Comparison of ENCODE assay signal across 14 cellular contexts in the genomic region with DNA sequence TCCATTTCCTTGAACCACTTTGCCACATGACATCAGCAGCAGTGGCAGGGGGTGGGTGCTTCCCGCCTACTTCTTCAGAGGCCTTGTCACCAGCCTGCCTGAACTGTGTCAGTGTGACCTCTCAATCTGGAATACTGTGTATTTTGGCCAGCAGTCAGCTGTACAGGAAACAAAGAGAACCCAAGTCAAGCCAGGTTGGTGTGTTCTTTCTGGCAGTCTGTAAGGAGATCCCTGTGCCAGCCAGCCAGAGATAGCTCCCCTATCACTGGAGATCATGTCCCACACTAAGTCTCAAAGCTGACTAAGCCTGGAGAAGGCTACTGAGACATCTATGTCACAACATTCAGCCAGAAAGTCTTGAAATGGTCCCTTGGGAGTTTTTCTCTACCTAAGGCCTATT.
DNase-seq lines count a peak whose midpoint lies in the region; ATAC-seq and TF ChIP-seq lines count a peak whose summit lies in the region.
"Had no signal": no experiment of that assay in that cellular context is flagged by ENCODE, and none has a peak within 500 bp of the region (broad histone marks: within the 10 kb centered on the region; RNA-seq: fewer than 3 reads in every experiment).

No MANE protein-coding gene starts in this region.

- no peaks in the 10 kb centered on the region for H3K9me3 ChIP-seq in adrenal gland (replicated peaks in 1 of 3)
- peaks cover 0 to 3% (median 0%) of the 10 kb centered on the region in 3 donors for H3K9me3 ChIP-seq in gastrocnemius medialis
- H3K9me3 ChIP-seq in tibial nerve, result no peaks in the 10 kb centered on the region
- H3K9me3 ChIP-seq: BE2C, colonic mucosa had no signal

- H3K36me3 ChIP-seq in adrenal gland (replicated peaks in 1 of 2) (no peaks in the 10 kb centered on the region), gastrocnemius medialis (no peaks in the 10 kb centered on the region), tibial nerve (no peaks in the 10 kb centered on the region)
- H3K36me3 ChIP-seq: BE2C, colonic mucosa had no signal

- TF ChIP-seq POLR2A in adrenal gland (IDR thresholded peaks at IDR 0.05) (no peak), gastrocnemius medialis (IDR thresholded peaks at IDR 0.05) (no peak), tibial nerve (IDR thresholded peaks at IDR 0.05) (no peak)

- DNase-seq in EH (ENCODE audit: low read depth) (peak; percentile 73), adrenal gland (peak; percentile 45 to 70 (median 58)), left ventricle myocardium superior (peak; percentile 70), gastrocnemius medialis (peak; percentile 28 to 39), GM20000 (ENCODE audit: low spot score) (no peak), tibial nerve (ENCODE audit: low spot score in 2 of 2) (no peak), mesenteric fat pad (ENCODE audit: low spot score) (no peak), posterior vena cava (ENCODE audit: low spot score) (no peak)
- DNase-seq: BE2C; colonic mucosa; NCI-H1105 treated with DMSO at 0.1 percent for 48 hours; NCI-H524 treated with DMSO at 0.1 percent for 48 hours; stimulated activated CD4-positive, alpha-beta T cell treated with anti-CD3 and anti-CD28 coated beads, Interleukin-15, amount 100 ng/mL, for 24 hours had no signal

- H3K4me1 ChIP-seq in adrenal gland (replicated peaks in 1 of 2) (peaks cover 16 to 52% of the 10 kb centered on the region in 2 donors), gastrocnemius medialis (peaks cover 0 to 18% of the 10 kb centered on the region in 2 donors), tibial nerve (peaks cover 0 to 10% (median 0%) of the 10 kb centered on the region in 4 donors)
- H3K4me1 ChIP-seq: BE2C, colonic mucosa had no signal

- H3K4me3 ChIP-seq in adrenal gland, result no peak overlapping the region
- H3K4me3 ChIP-seq in gastrocnemius medialis, result no peak overlapping the region
- H3K4me3 ChIP-seq in tibial nerve, result no peak overlapping the region
- H3K4me3 ChIP-seq: colonic mucosa had no signal

- no peaks in the 10 kb centered on the region for H3K27me3 ChIP-seq in adrenal gland
- H3K27me3 ChIP-seq in gastrocnemius medialis, result no peaks in the 10 kb centered on the region
- no peaks in the 10 kb centered on the region for H3K27me3 ChIP-seq in tibial nerve
- H3K27me3 ChIP-seq: BE2C, colonic mucosa had no signal

- in situ Hi-C loops in gastrocnemius medialis (cut with MboI; ENCODE audit: low sequenced_read_pairs in 4 of 4), result no loop called here

- peak overlapping the region; percentile 52 to 91 (median 61) for H3K27ac ChIP-seq in adrenal gland
- peak overlapping the region in 3 of 4 donors; percentile 49 to 71 (median 61) for H3K27ac ChIP-seq in gastrocnemius medialis
- H3K27ac ChIP-seq in tibial nerve, result peak overlapping the region in 1 of 4 donors; percentile 5
- H3K27ac ChIP-seq: colonic mucosa had no signal

- intact Hi-C loops in adrenal gland (cut with DNase I) (no loop called here), left ventricle myocardium superior (cut with micrococcal nuclease) (no loop called here), gastrocnemius medialis (cut with DNase I; ENCODE audit: low total_unique reads) (no loop called here), posterior vena cava (cut with DNase I) (loop anchor here in 1 of 2 donors (10.0 kb wide), 1 partner anchor 403 kb away; no protein-coding TSS in a partner anchor)

- TF ChIP-seq CTCF in adrenal gland (IDR thresholded peaks at IDR 0.05), result no peak
- TF ChIP-seq CTCF in gastrocnemius medialis (IDR thresholded peaks at IDR 0.05 in 4 of 5, conservative IDR thresholded peaks at IDR 0.05 in 1 of 5), result no peak
- TF ChIP-seq CTCF in GM20000 (IDR thresholded peaks at IDR 0.05; ENCODE audit: extremely low read depth, missing control alignments), result no peak
- TF ChIP-seq CTCF in tibial nerve (IDR thresholded peaks at IDR 0.05), result no peak

- no peak for TF ChIP-seq EP300 in tibial nerve (IDR thresholded peaks at IDR 0.05)

- WGBS in adrenal gland, 4 donors, result 20 to 39% (median 33%) methylated on average over 1 of the region's 1 CpG
- 67 to 86% methylated on average over 1 of the region's 1 CpG for WGBS in tibial nerve, 2 donors

- ATAC-seq in left ventricle myocardium superior (peak; percentile 98), gastrocnemius medialis (peak; percentile 80 to 84)
- ATAC-seq: HCT116 had no signal

Comparison
In these comparisons a context has a peak if more than half of its experiments do, and no peak if none do; other contexts are left out.
1. DNase-seq: peak in EH (single experiment), adrenal gland (7 of 7), left ventricle myocardium superior (single experiment) and gastrocnemius medialis (2 of 2); none in GM20000 (single experiment), tibial nerve (0 of 2), mesenteric fat pad (single experiment) and posterior vena cava (single experiment).